ENCODE assay signal across 20 cellular contexts in the genomic region with DNA sequence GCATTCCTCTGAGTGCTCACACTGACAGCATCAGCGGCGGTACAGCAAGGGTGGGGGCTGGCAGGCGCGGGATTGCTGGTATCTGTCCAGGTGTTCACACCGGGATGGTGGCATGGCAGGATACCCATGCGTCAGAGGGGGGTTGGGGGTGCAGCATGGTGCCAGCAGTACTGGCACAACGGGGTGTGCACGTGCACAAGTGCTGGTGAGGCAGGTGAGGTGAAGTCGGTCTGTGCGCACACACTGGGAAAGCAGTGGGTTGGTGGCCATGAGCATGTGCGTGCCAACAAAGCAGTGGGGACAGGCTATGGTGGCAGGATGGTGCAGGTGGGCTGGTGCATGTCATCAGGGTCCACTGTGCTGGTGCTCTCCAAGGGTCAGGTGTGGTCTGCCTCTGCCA.
A peak's percentile ranks its signal among the peaks of the same experiment; 100 is the strongest.
DNase-seq lines count a peak whose midpoint lies in the region; ATAC-seq and TF ChIP-seq lines count a peak whose summit lies in the region.
"Had no signal": no experiment of that assay in that cellular context is flagged by ENCODE, and none has a peak within 500 bp of the region (broad histone marks: within the 10 kb centered on the region; RNA-seq: fewer than 3 reads in every experiment).

No MANE protein-coding gene starts in this region.

- H3K36me3 Mint-ChIP-seq in natural killer cell treated with Interleukin-12 subunit alpha and Interleukin-12 subunit beta and Interleukin-15 and Interleukin-18, amount 100 ng/mL, for 72 hours: peaks cover 5% of the 10 kb centered on the region
- H3K36me3 Mint-ChIP-seq in natural killer cell: no peaks in the 10 kb centered on the region
- peaks cover 0 to 4% (median 0%) of the 10 kb centered on the region in 5 donors for H3K36me3 Mint-ChIP-seq in naive thymus-derived CD4-positive, alpha-beta T cell
- no peaks in the 10 kb centered on the region for H3K36me3 Mint-ChIP-seq in stimulated activated memory B cell treated with anti-CD40 and anti-IgM and Interleukin-4, amounts not matched to agents 10 μg/mL and 1 μg/mL and 100 μg/mL, for 72 hours
- no peaks in the 10 kb centered on the region for H3K36me3 Mint-ChIP-seq in stimulated activated effector memory CD8-positive, alpha-beta T cell treated with anti-CD3 and anti-CD28 coated beads, Interleukin-12 subunit alpha, Interleukin-12 subunit beta, amount 100 ng/mL, for 72 hours
- H3K36me3 Mint-ChIP-seq: CD4-positive, CD25-positive, alpha-beta regulatory T cell; CD8-positive, alpha-beta memory T cell; IgD-negative memory B cell had no signal

- H3K4me3 ChIP-seq in naive thymus-derived CD4-positive, alpha-beta T cell (ENCODE audit: low read length): no peak overlapping the region
- no peak overlapping the region for H3K4me3 ChIP-seq in aorta (ENCODE audit: low read length in 2 of 2)
- H3K4me3 ChIP-seq: BLaER1 treated with 17β-estradiol and CSF1 and Interleukin-3, amounts not matched to agents 10 nM and 100 nM had no signal

- intact Hi-C loops in natural killer cell (cut with micrococcal nuclease) (no loop called here), aorta (cut with DNase I) (no loop called here)
- intact Hi-C loops in naive thymus-derived CD4-positive, alpha-beta T cell (cut with micrococcal nuclease): no loop called here

- H3K27me3 ChIP-seq in naive thymus-derived CD4-positive, alpha-beta T cell (ENCODE audit: control insufficient read depth in 2 of 2, insufficient read depth in 2 of 2, low read length in 2 of 2): no peaks in the 10 kb centered on the region
- no peaks in the 10 kb centered on the region for H3K27me3 ChIP-seq in aorta (ENCODE audit: control insufficient read depth in 1 of 2, insufficient read depth in 2 of 2, low read length in 1 of 2)
- H3K27me3 ChIP-seq: BLaER1 treated with 17β-estradiol and CSF1 and Interleukin-3, amounts not matched to agents 10 nM and 100 nM had no signal

- no peak for TF ChIP-seq CTCF in natural killer cell (IDR thresholded peaks at IDR 0.05)

- H3K36me3 ChIP-seq in naive thymus-derived CD4-positive, alpha-beta T cell (ENCODE audit: control insufficient read depth in 2 of 3, insufficient read depth in 3 of 3, low read length in 3 of 3): no peaks in the 10 kb centered on the region
- no peaks in the 10 kb centered on the region for H3K36me3 ChIP-seq in aorta (ENCODE audit: control insufficient read depth in 1 of 2, insufficient read depth in 2 of 2, low read length in 1 of 2)
- H3K36me3 ChIP-seq: BLaER1 treated with 17β-estradiol and CSF1 and Interleukin-3, amounts not matched to agents 10 nM and 100 nM had no signal

- no peak overlapping the region for H3K27ac Mint-ChIP-seq in natural killer cell treated with Interleukin-12 subunit alpha and Interleukin-12 subunit beta and Interleukin-15 and Interleukin-18, amount 100 ng/mL, for 72 hours
- H3K27ac Mint-ChIP-seq in natural killer cell: no peak overlapping the region
- H3K27ac Mint-ChIP-seq in naive thymus-derived CD4-positive, alpha-beta T cell: no peak overlapping the region
- H3K27ac Mint-ChIP-seq in stimulated activated memory B cell treated with anti-CD40 and anti-IgM and Interleukin-4, amounts not matched to agents 10 μg/mL and 1 μg/mL and 100 μg/mL, for 72 hours: no peak overlapping the region
- no peak overlapping the region for H3K27ac Mint-ChIP-seq in stimulated activated effector memory CD8-positive, alpha-beta T cell treated with anti-CD3 and anti-CD28 coated beads, Interleukin-12 subunit alpha, Interleukin-12 subunit beta, amount 100 ng/mL, for 72 hours
- H3K27ac Mint-ChIP-seq: B cell; CD4-positive, CD25-positive, alpha-beta regulatory T cell; CD8-positive, alpha-beta memory T cell; HFFc6; IgD-negative memory B cell had no signal

- ATAC-seq in natural killer cell treated with Interleukin-12 subunit alpha and Interleukin-12 subunit beta and Interleukin-15 and Interleukin-18, amount 100 ng/mL, for 72 hours: peak; percentile 33 to 45
- ATAC-seq in natural killer cell: no peak
- ATAC-seq in naive thymus-derived CD4-positive, alpha-beta T cell: peak; percentile 22
- peak; percentile 55 for ATAC-seq in stimulated activated memory B cell treated with anti-CD40 and anti-IgM and Interleukin-4, amounts not matched to agents 10 μg/mL and 1 μg/mL and 100 μg/mL, for 72 hours
- peak; percentile 63 for ATAC-seq in aorta (ENCODE audit: low FRiP score)
- no peak for ATAC-seq in HG02884 (IDR thresholded peaks at IDR 0.05; ENCODE audit: unreplicated experiment)
- ATAC-seq in stimulated activated effector memory CD8-positive, alpha-beta T cell treated with anti-CD3 and anti-CD28 coated beads, Interleukin-12 subunit alpha, Interleukin-12 subunit beta, amount 100 ng/mL, for 72 hours: no peak
- ATAC-seq: HCT116, HepG2 had no signal

- no peaks in the 10 kb centered on the region for H3K4me1 Mint-ChIP-seq in natural killer cell treated with Interleukin-12 subunit alpha and Interleukin-12 subunit beta and Interleukin-15 and Interleukin-18, amount 100 ng/mL, for 72 hours (ENCODE audit: low read depth in 2 of 2)
- H3K4me1 Mint-ChIP-seq in natural killer cell: no peaks in the 10 kb centered on the region
- H3K4me1 Mint-ChIP-seq in naive thymus-derived CD4-positive, alpha-beta T cell: peaks cover 0 to 2% (median 0%) of the 10 kb centered on the region in 7 donors
- H3K4me1 Mint-ChIP-seq in stimulated activated memory B cell treated with anti-CD40 and anti-IgM and Interleukin-4, amounts not matched to agents 10 μg/mL and 1 μg/mL and 100 μg/mL, for 72 hours: no peaks in the 10 kb centered on the region
- no peaks in the 10 kb centered on the region for H3K4me1 Mint-ChIP-seq in stimulated activated effector memory CD8-positive, alpha-beta T cell treated with anti-CD3 and anti-CD28 coated beads, Interleukin-12 subunit alpha, Interleukin-12 subunit beta, amount 100 ng/mL, for 72 hours
- H3K4me1 Mint-ChIP-seq: B cell; CD4-positive, CD25-positive, alpha-beta regulatory T cell; CD8-positive, alpha-beta memory T cell; IgD-negative memory B cell had no signal

- DNase-seq in natural killer cell treated with Interleukin-12 subunit alpha and Interleukin-12 subunit beta and Interleukin-15 and Interleukin-18, amount 100 ng/mL, for 72 hours (ENCODE audit: low spot score): no peak
- DNase-seq in natural killer cell (no peak), aorta (no peak), DMS 273 treated with DMSO at 0.1 percent for 48 hours (lab: John Stamatoyannopoulos, UW) (no peak)
- DNase-seq in naive thymus-derived CD4-positive, alpha-beta T cell: no peak
- DNase-seq in stimulated activated effector memory CD8-positive, alpha-beta T cell treated with anti-CD3 and anti-CD28 coated beads, Interleukin-12 subunit alpha, Interleukin-12 subunit beta, amount 100 ng/mL, for 72 hours (ENCODE audit: low spot score in 2 of 2): no peak
- DNase-seq: 8988T; CD4-positive, CD25-positive, alpha-beta regulatory T cell; CD8-positive, alpha-beta memory T cell; COR-L47; GOT3; H7; HFFc6 had no signal

- H3K9me3 Mint-ChIP-seq in natural killer cell treated with Interleukin-12 subunit alpha and Interleukin-12 subunit beta and Interleukin-15 and Interleukin-18, amount 100 ng/mL, for 72 hours: peaks cover 19% of the 10 kb centered on the region
- peaks cover 21% of the 10 kb centered on the region in 2 donors for H3K9me3 Mint-ChIP-seq in natural killer cell
- peaks cover 0 to 16% (median 2%) of the 10 kb centered on the region in 11 donors for H3K9me3 Mint-ChIP-seq in naive thymus-derived CD4-positive, alpha-beta T cell
- H3K9me3 Mint-ChIP-seq in stimulated activated memory B cell treated with anti-CD40 and anti-IgM and Interleukin-4, amounts not matched to agents 10 μg/mL and 1 μg/mL and 100 μg/mL, for 72 hours: no peaks in the 10 kb centered on the region
- peaks cover 11% of the 10 kb centered on the region for H3K9me3 Mint-ChIP-seq in stimulated activated effector memory CD8-positive, alpha-beta T cell treated with anti-CD3 and anti-CD28 coated beads, Interleukin-12 subunit alpha, Interleukin-12 subunit beta, amount 100 ng/mL, for 72 hours

- H3K27me3 Mint-ChIP-seq in natural killer cell treated with Interleukin-12 subunit alpha and Interleukin-12 subunit beta and Interleukin-15 and Interleukin-18, amount 100 ng/mL, for 72 hours: no peaks in the 10 kb centered on the region
- H3K27me3 Mint-ChIP-seq in natural killer cell (ENCODE audit: low read depth in 2 of 2): no peaks in the 10 kb centered on the region
- no peaks in the 10 kb centered on the region for H3K27me3 Mint-ChIP-seq in naive thymus-derived CD4-positive, alpha-beta T cell
- no peaks in the 10 kb centered on the region for H3K27me3 Mint-ChIP-seq in stimulated activated memory B cell treated with anti-CD40 and anti-IgM and Interleukin-4, amounts not matched to agents 10 μg/mL and 1 μg/mL and 100 μg/mL, for 72 hours
- H3K27me3 Mint-ChIP-seq: B cell; CD4-positive, CD25-positive, alpha-beta regulatory T cell; CD8-positive, alpha-beta memory T cell; IgD-negative memory B cell had no signal

- CTCF ChIA-PET in naive thymus-derived CD4-positive, alpha-beta T cell (lab: Charles Lee): no interaction called here

- no peak overlapping the region for H3K27ac ChIP-seq in naive thymus-derived CD4-positive, alpha-beta T cell (ENCODE audit: low read depth, low read length)
- H3K27ac ChIP-seq in aorta (ENCODE audit: low read depth in 1 of 2, low read length in 2 of 2): no peak overlapping the region
- H3K27ac ChIP-seq: BLaER1 treated with 17β-estradiol and CSF1 and Interleukin-3, amounts not matched to agents 10 nM and 100 nM had no signal

- POLR2A ChIA-PET in naive thymus-derived CD4-positive, alpha-beta T cell (lab: Charles Lee): no interaction called here

- no peaks in the 10 kb centered on the region for H3K9me3 ChIP-seq in naive thymus-derived CD4-positive, alpha-beta T cell (ENCODE audit: control insufficient read depth in 2 of 3, low read length in 3 of 3)
- no peaks in the 10 kb centered on the region for H3K9me3 ChIP-seq in aorta (ENCODE audit: control insufficient read depth, low read length)
- H3K9me3 ChIP-seq: BLaER1 treated with 17β-estradiol and CSF1 and Interleukin-3, amounts not matched to agents 10 nM and 100 nM had no signal

- H3K4me3 Mint-ChIP-seq in natural killer cell treated with Interleukin-12 subunit alpha and Interleukin-12 subunit beta and Interleukin-15 and Interleukin-18, amount 100 ng/mL, for 72 hours: no peak overlapping the region
- no peak overlapping the region for H3K4me3 Mint-ChIP-seq in natural killer cell
- no peak overlapping the region for H3K4me3 Mint-ChIP-seq in naive thymus-derived CD4-positive, alpha-beta T cell
- H3K4me3 Mint-ChIP-seq in stimulated activated memory B cell treated with anti-CD40 and anti-IgM and Interleukin-4, amounts not matched to agents 10 μg/mL and 1 μg/mL and 100 μg/mL, for 72 hours: no peak overlapping the region
- no peak overlapping the region for H3K4me3 Mint-ChIP-seq in stimulated activated effector memory CD8-positive, alpha-beta T cell treated with anti-CD3 and anti-CD28 coated beads, Interleukin-12 subunit alpha, Interleukin-12 subunit beta, amount 100 ng/mL, for 72 hours
- H3K4me3 Mint-ChIP-seq: B cell; CD4-positive, CD25-positive, alpha-beta regulatory T cell; CD8-positive, alpha-beta memory T cell; HFFc6; IgD-negative memory B cell had no signal

- WGBS in aorta, 2 donors: 93 to 96% methylated on average over 11 of the region's 11 CpGs

- H3K4me1 ChIP-seq in naive thymus-derived CD4-positive, alpha-beta T cell (ENCODE audit: control insufficient read depth in 2 of 2, insufficient read depth in 2 of 2, low read length in 2 of 2): no peaks in the 10 kb centered on the region
- H3K4me1 ChIP-seq in aorta (ENCODE audit: control insufficient read depth in 1 of 2, insufficient read depth in 2 of 2, low read length in 2 of 2): no peaks in the 10 kb centered on the region

Comparison
In these comparisons a context has a peak if more than half of its experiments do, and no peak if none do; other contexts are left out.
1. ATAC-seq: peak in natural killer cell treated with Interleukin-12 subunit alpha and Interleukin-12 subunit beta and Interleukin-15 and Interleukin-18, amount 100 ng/mL, for 72 hours (2 of 2), naive thymus-derived CD4-positive, alpha-beta T cell (single experiment), stimulated activated memory B cell treated with anti-CD40 and anti-IgM and Interleukin-4, amounts not matched to agents 10 μg/mL and 1 μg/mL and 100 μg/mL, for 72 hours (single experiment) and aorta (single experiment); none in natural killer cell (0 of 3), HG02884 (single experiment) and stimulated activated effector memory CD8-positive, alpha-beta T cell treated with anti-CD3 and anti-CD28 coated beads, Interleukin-12 subunit alpha, Interleukin-12 subunit beta, amount 100 ng/mL, for 72 hours (single experiment).